15 cellular contexts compared by ENCODE assay signal in genomic region chr1:5882367-5883128, GRCh38.
DNase-seq lines count a peak whose midpoint lies in the region; ATAC-seq, FAIRE-seq and TF ChIP-seq lines count a peak whose summit lies in the region.
"Had no signal": no experiment of that assay in that cellular context is flagged by ENCODE, and none has a peak within 500 bp of the region (broad histone marks: within the 10 kb centered on the region; RNA-seq: fewer than 3 reads in every experiment).

No MANE protein-coding gene starts in this region.

- H3K4me2 ChIP-seq in DND-41 (ENCODE audit: insufficient read depth, low read length) (no peak overlapping the region), neuronal stem cell (ENCODE audit: insufficient read depth, low read length, poor library complexity, severe bottlenecking) (no peak overlapping the region)

- peak overlapping the region; percentile 15 for H3K23ac ChIP-seq in neuronal stem cell (ENCODE audit: low read depth, low read length, poor library complexity)

- H3K4me1 ChIP-seq in DND-41 (ENCODE audit: insufficient read depth, low read length) (no peaks in the 10 kb centered on the region), kidney (ENCODE audit: control insufficient read depth in 1 of 2, insufficient read depth in 1 of 2, low read depth in 1 of 2, low read length in 2 of 2) (no peaks in the 10 kb centered on the region), neuronal stem cell (ENCODE audit: control insufficient read depth in 2 of 2, insufficient read depth in 1 of 2, low read depth in 1 of 2, low read length in 2 of 2) (peaks cover 1 to 2% of the 10 kb centered on the region in 2 donors)

- peak; percentile 30 for DNase-seq in DND-41
- DNase-seq in T-helper 17 cell, result no peak
- DNase-seq in kidney, result peak; percentile 39
- no peak for DNase-seq in neuronal stem cell (ENCODE audit: low spot score)
- no peak for DNase-seq in HK-2 (ENCODE audit: unreplicated experiment)
- no peak for DNase-seq in DMS 273 (lab: John Stamatoyannopoulos, UW; ENCODE audit: unreplicated experiment)
- no peak for DNase-seq in T-helper 1 cell
- DNase-seq: CD4-positive, alpha-beta memory T cell; DMS153; GF-D8; GM23248; H7 had no signal

- H3K27me3 Mint-ChIP-seq in T-helper 17 cell, result no peaks in the 10 kb centered on the region
- H3K27me3 Mint-ChIP-seq: B cell; CD4-positive, alpha-beta memory T cell had no signal

- H4K91ac ChIP-seq in neuronal stem cell (ENCODE audit: low read depth, low read length, poor library complexity), result no peak overlapping the region

- peaks cover 2% of the 10 kb centered on the region for H3K36me3 Mint-ChIP-seq in T-helper 17 cell (ENCODE audit: low read depth)

- H2BK12ac ChIP-seq in neuronal stem cell (ENCODE audit: low read length), result no peak overlapping the region

- H3K4me1 Mint-ChIP-seq in T-helper 17 cell, result no peaks in the 10 kb centered on the region
- H3K4me1 Mint-ChIP-seq: B cell; CD4-positive, alpha-beta memory T cell had no signal

- H3K9ac ChIP-seq in DND-41 (ENCODE audit: low read depth, low read length) (no peak overlapping the region), kidney (ENCODE audit: low read length in 2 of 2) (no peak overlapping the region), neuronal stem cell (ENCODE audit: low read depth, low read length, poor library complexity) (no peak overlapping the region)
- H3K9ac ChIP-seq: GM23248 had no signal

- peak overlapping the region; percentile 77 for H3K27ac Mint-ChIP-seq in T-helper 17 cell
- H3K27ac Mint-ChIP-seq: B cell had no signal

- H3K36me3 ChIP-seq in DND-41 (ENCODE audit: insufficient read depth, low read length) (peaks cover 67% of the 10 kb centered on the region), kidney (ENCODE audit: control insufficient read depth in 1 of 2, insufficient read depth in 2 of 2, low read length in 2 of 2) (peaks cover 0 to 11% of the 10 kb centered on the region in 2 donors), neuronal stem cell (replicated peaks in 1 of 2; ENCODE audit: control insufficient read depth in 2 of 2, insufficient read depth in 2 of 2, low read length in 2 of 2) (peaks cover 6 to 15% of the 10 kb centered on the region in 2 donors)

- no peaks in the 10 kb centered on the region for H3K79me1 ChIP-seq in neuronal stem cell (ENCODE audit: low read depth, low read length)

- H2BK5ac ChIP-seq in neuronal stem cell (ENCODE audit: low read length), result no peak overlapping the region

- FAIRE-seq in kidney (lab: Jason Lieb, UNC), result no peak
- FAIRE-seq: A204.1 had no signal

- ATAC-seq in DND-41 (ENCODE audit: insufficient read depth, low read depth), result 0 out of 3 replicates have a peak, but pooled peaks have one; percentile 35
- ATAC-seq in T-helper 17 cell, result no peak

- H2AFZ ChIP-seq in DND-41 (ENCODE audit: low read depth, low read length) (no peak overlapping the region), neuronal stem cell (ENCODE audit: low read length) (no peak overlapping the region)
- H2AFZ ChIP-seq: GM23248 had no signal

- H3K27me3 ChIP-seq in DND-41 (ENCODE audit: insufficient read depth, low read length, poor library complexity) (no peaks in the 10 kb centered on the region), neuronal stem cell (ENCODE audit: control insufficient read depth in 3 of 3, insufficient read depth in 3 of 3, low read depth in 1 of 3, low read length in 3 of 3) (no peaks in the 10 kb centered on the region)

- H3K4me3 ChIP-seq in DND-41 (ENCODE audit: low read depth in 1 of 2, low read length in 2 of 2) (no peak overlapping the region), kidney (ENCODE audit: low read length in 2 of 2) (no peak overlapping the region), neuronal stem cell (ENCODE audit: low read length in 2 of 2) (no peak overlapping the region)
- H3K4me3 ChIP-seq: GM23248 had no signal

- H3K4me3 Mint-ChIP-seq in T-helper 17 cell, result no peak overlapping the region
- H3K4me3 Mint-ChIP-seq: B cell; CD4-positive, alpha-beta memory T cell had no signal

- no peak overlapping the region for H2AK5ac ChIP-seq in neuronal stem cell (ENCODE audit: low read depth, low read length)

- H3K18ac ChIP-seq in neuronal stem cell (ENCODE audit: low read length), result no peak overlapping the region

- no peak overlapping the region for H2BK15ac ChIP-seq in neuronal stem cell (ENCODE audit: low read length)

- no peaks in the 10 kb centered on the region for H3K79me2 ChIP-seq in DND-41 (ENCODE audit: insufficient read depth, low read length)

- WGBS in neuronal stem cell (ENCODE audit: extremely low coverage in 2 of 2, insufficient read length in 2 of 2, insufficient replicate concordance in 1 of 2), 2 donors, result no CpG with 5 or more reads among the region's 27 CpGs

- no peak overlapping the region for H4K8ac ChIP-seq in neuronal stem cell (ENCODE audit: low read depth, low read length)

- H2BK120ac ChIP-seq in neuronal stem cell (ENCODE audit: low read depth, low read length), result no peak overlapping the region

- no peak overlapping the region for H3K14ac ChIP-seq in neuronal stem cell (ENCODE audit: low read length)

- intact Hi-C loops in kidney (cut with DNase I), result no loop called here

- peaks cover 35% of the 10 kb centered on the region for H4K20me1 ChIP-seq in DND-41 (ENCODE audit: insufficient read depth, low read length)

- no peak overlapping the region for H3K4ac ChIP-seq in neuronal stem cell (ENCODE audit: low read length)

- H3K27ac ChIP-seq in DND-41 (ENCODE audit: low read length), result no peak overlapping the region
- H3K27ac ChIP-seq in kidney (ENCODE audit: low read depth in 2 of 2, low read length in 2 of 2), result no peak overlapping the region
- H3K27ac ChIP-seq in neuronal stem cell (replicated peaks; ENCODE audit: low read length), result no peak overlapping the region
- H3K27ac ChIP-seq: C4-2B, GM23248 had no signal

- H3K9me3 ChIP-seq in DND-41 (ENCODE audit: insufficient read depth, low read length, severe bottlenecking) (no peaks in the 10 kb centered on the region), T-helper 17 cell (ENCODE audit: control insufficient read depth, low read length, poor library complexity, severe bottlenecking) (no peaks in the 10 kb centered on the region), kidney (ENCODE audit: control insufficient read depth in 1 of 2, low read length in 2 of 2) (peaks cover 0 to 6% of the 10 kb centered on the region in 2 donors), neuronal stem cell (replicated peaks in 1 of 2; ENCODE audit: control insufficient read depth in 2 of 2, insufficient read depth in 1 of 2, low read depth in 1 of 2, low read length in 2 of 2) (peaks cover 0 to 4% of the 10 kb centered on the region in 2 donors)

- TF ChIP-seq CTCF in DND-41 (IDR thresholded peaks at IDR 0.05; ENCODE audit: borderline replicate concordance, extremely low read depth, low read length, poor library complexity, severe bottlenecking) (no peak), kidney (IDR thresholded peaks at IDR 0.05; ENCODE audit: borderline replicate concordance, extremely low read depth, insufficient read depth) (no peak)

Comparison
In these comparisons a context has a peak if more than half of its experiments do, and no peak if none do; other contexts are left out.
1. DNase-seq: peak in DND-41 (single experiment) and kidney (single experiment); none in T-helper 17 cell (0 of 3), neuronal stem cell (single experiment), HK-2 (single experiment), DMS 273 (single experiment) and T-helper 1 cell (0 of 5).